In the genomic region with DNA sequence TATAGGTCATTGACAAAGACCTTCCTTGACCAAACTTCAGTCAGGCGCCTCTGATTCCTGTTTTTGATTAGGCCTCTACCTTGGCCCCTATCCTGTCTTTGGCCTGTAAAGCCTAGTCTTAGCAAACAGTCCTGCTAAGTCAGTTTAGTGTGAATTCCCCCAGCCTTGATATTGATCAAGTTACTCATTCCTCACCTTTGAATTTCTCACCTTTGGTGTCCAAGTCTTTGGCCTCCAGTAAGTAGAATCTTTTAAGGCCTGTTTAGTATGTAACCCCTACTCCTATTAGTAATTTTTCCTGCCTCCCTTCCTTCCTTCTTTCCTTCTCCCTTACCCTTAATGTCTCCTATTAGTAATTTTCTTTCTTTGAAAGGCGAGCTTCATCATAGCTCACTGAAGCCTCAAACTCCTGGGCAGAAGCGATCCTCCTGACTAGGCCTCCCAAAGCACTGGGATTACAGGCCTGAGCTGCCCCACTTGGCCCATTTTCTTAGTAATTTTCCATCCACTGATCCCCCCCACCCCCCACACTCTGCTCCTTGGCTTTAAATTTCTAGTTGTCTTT, we compare ENCODE assay signal across 1 cellular context.
TF ChIP-seq lines count a peak whose summit lies in the region.

No MANE protein-coding gene starts in this region.

TF ChIP-seq in GM23338, 12 proteins besides CTCF, POLR2A, EP300 and RAD21 (continued from another document):
- TF ChIP-seq, protein P1, sequence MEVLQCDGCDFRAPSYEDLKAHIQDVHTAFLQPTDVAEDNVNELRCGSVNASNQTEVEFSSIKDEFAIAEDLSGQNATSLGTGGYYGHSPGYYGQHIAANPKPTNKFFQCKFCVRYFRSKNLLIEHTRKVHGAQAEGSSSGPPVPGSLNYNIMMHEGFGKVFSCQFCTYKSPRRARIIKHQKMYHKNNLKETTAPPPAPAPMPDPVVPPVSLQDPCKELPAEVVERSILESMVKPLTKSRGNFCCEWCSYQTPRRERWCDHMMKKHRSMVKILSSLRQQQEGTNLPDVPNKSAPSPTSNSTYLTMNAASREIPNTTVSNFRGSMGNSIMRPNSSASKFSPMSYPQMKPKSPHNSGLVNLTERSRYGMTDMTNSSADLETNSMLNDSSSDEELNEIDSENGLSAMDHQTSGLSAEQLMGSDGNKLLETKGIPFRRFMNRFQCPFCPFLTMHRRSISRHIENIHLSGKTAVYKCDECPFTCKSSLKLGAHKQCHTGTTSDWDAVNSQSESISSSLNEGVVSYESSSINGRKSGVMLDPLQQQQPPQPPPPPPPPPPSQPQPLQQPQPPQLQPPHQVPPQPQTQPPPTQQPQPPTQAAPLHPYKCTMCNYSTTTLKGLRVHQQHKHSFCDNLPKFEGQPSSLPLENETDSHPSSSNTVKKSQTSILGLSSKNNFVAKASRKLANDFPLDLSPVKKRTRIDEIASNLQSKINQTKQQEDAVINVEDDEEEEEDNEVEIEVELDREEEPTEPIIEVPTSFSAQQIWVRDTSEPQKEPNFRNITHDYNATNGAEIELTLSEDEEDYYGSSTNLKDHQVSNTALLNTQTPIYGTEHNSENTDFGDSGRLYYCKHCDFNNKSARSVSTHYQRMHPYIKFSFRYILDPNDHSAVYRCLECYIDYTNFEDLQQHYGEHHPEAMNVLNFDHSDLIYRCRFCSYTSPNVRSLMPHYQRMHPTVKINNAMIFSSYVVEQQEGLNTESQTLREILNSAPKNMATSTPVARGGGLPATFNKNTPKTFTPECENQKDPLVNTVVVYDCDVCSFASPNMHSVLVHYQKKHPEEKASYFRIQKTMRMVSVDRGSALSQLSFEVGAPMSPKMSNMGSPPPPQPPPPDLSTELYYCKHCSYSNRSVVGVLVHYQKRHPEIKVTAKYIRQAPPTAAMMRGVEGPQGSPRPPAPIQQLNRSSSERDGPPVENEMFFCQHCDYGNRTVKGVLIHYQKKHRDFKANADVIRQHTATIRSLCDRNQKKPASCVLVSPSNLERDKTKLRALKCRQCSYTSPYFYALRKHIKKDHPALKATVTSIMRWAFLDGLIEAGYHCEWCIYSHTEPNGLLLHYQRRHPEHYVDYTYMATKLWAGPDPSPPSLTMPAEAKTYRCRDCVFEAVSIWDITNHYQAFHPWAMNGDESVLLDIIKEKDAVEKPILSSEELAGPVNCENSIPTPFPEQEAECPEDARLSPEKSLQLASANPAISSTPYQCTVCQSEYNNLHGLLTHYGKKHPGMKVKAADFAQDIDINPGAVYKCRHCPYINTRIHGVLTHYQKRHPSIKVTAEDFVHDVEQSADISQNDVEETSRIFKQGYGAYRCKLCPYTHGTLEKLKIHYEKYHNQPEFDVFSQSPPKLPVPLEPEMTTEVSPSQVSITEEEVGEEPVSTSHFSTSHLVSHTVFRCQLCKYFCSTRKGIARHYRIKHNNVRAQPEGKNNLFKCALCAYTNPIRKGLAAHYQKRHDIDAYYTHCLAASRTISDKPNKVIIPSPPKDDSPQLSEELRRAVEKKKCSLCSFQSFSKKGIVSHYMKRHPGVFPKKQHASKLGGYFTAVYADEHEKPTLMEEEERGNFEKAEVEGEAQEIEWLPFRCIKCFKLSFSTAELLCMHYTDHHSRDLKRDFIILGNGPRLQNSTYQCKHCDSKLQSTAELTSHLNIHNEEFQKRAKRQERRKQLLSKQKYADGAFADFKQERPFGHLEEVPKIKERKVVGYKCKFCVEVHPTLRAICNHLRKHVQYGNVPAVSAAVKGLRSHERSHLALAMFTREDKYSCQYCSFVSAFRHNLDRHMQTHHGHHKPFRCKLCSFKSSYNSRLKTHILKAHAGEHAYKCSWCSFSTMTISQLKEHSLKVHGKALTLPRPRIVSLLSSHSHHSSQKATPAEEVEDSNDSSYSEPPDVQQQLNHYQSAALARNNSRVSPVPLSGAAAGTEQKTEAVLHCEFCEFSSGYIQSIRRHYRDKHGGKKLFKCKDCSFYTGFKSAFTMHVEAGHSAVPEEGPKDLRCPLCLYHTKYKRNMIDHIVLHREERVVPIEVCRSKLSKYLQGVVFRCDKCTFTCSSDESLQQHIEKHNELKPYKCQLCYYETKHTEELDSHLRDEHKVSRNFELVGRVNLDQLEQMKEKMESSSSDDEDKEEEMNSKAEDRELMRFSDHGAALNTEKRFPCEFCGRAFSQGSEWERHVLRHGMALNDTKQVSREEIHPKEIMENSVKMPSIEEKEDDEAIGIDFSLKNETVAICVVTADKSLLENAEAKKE (CRISPR knock-in tag; IDR thresholded peaks at IDR 0.05): no peak
- TF ChIP-seq EZH2phosphoT487 (IDR thresholded peaks at IDR 0.05; ENCODE audit: unreplicated experiment): no peak
- TF ChIP-seq POLR2AphosphoS5 (IDR thresholded peaks at IDR 0.05; ENCODE audit: low read depth): no peak
- no peak for TF ChIP-seq ZNF331 (CRISPR knock-in tag; IDR thresholded peaks at IDR 0.05; ENCODE audit: low read depth)
- TF ChIP-seq JUNB (IDR thresholded peaks at IDR 0.05; ENCODE audit: unreplicated experiment): no peak
- TF ChIP-seq CREB1 (CRISPR knock-in tag; IDR thresholded peaks at IDR 0.05; ENCODE audit: low read depth): no peak
- TF ChIP-seq, protein P2, sequence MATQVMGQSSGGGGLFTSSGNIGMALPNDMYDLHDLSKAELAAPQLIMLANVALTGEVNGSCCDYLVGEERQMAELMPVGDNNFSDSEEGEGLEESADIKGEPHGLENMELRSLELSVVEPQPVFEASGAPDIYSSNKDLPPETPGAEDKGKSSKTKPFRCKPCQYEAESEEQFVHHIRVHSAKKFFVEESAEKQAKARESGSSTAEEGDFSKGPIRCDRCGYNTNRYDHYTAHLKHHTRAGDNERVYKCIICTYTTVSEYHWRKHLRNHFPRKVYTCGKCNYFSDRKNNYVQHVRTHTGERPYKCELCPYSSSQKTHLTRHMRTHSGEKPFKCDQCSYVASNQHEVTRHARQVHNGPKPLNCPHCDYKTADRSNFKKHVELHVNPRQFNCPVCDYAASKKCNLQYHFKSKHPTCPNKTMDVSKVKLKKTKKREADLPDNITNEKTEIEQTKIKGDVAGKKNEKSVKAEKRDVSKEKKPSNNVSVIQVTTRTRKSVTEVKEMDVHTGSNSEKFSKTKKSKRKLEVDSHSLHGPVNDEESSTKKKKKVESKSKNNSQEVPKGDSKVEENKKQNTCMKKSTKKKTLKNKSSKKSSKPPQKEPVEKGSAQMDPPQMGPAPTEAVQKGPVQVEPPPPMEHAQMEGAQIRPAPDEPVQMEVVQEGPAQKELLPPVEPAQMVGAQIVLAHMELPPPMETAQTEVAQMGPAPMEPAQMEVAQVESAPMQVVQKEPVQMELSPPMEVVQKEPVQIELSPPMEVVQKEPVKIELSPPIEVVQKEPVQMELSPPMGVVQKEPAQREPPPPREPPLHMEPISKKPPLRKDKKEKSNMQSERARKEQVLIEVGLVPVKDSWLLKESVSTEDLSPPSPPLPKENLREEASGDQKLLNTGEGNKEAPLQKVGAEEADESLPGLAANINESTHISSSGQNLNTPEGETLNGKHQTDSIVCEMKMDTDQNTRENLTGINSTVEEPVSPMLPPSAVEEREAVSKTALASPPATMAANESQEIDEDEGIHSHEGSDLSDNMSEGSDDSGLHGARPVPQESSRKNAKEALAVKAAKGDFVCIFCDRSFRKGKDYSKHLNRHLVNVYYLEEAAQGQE (IDR thresholded peaks at IDR 0.05; ENCODE audit: unreplicated experiment): no peak
